In genomic region chr20:52191132-52191435, GRCh38 we compare ENCODE assay signal across 8 cellular contexts. TPM values are rescaled to one million over a fixed set of nuclear protein-coding genes. Genes with fewer than 3 reads are reported as not detected.
DNase-seq lines count a peak whose midpoint lies in the region; ATAC-seq, FAIRE-seq and TF ChIP-seq lines count a peak whose summit lies in the region.

No MANE protein-coding gene starts in this region.

- no peaks in the 10 kb centered on the region for H3K9me3 Mint-ChIP-seq in activated CD4-positive, alpha-beta T cell treated with anti-CD3 and anti-CD28 coated beads, Interleukin-2, amount 10 ng/mL, durations not matched to agents 7 days and 5 days
- H3K9me3 Mint-ChIP-seq in osteocyte (ENCODE audit: unreplicated experiment): no peaks in the 10 kb centered on the region

- ATAC-seq in HG03045 (IDR thresholded peaks at IDR 0.05; ENCODE audit: unreplicated experiment): peak; percentile 25

- no peak for TF ChIP-seq CTCF in WERI-Rb-1 (IDR thresholded peaks at IDR 0.05; ENCODE audit: low read depth, low read length)
- TF ChIP-seq CTCF in fibroblast of villous mesenchyme (IDR thresholded peaks at IDR 0.05; ENCODE audit: insufficient read depth, low read depth, low read length): no peak
- TF ChIP-seq CTCF in osteocyte (IDR thresholded peaks at IDR 0.05): no peak

- POLR2A ChIA-PET in activated CD4-positive, alpha-beta T cell treated with anti-CD3 and anti-CD28 coated beads, Interleukin-2, amount 10 ng/mL, durations not matched to agents 7 days and 5 days (lab: Charles Lee): no interaction called here

- peaks cover 6% of the 10 kb centered on the region for H3K36me3 Mint-ChIP-seq in activated CD4-positive, alpha-beta T cell treated with anti-CD3 and anti-CD28 coated beads, Interleukin-2, amount 10 ng/mL, durations not matched to agents 7 days and 5 days (ENCODE audit: low read depth)
- peaks cover 6% of the 10 kb centered on the region for H3K36me3 Mint-ChIP-seq in osteocyte (ENCODE audit: unreplicated experiment)

- no peak for FAIRE-seq in GM19239 (lab: Jason Lieb, UNC)

- H3K4me1 Mint-ChIP-seq in activated CD4-positive, alpha-beta T cell treated with anti-CD3 and anti-CD28 coated beads, Interleukin-2, amount 10 ng/mL, durations not matched to agents 7 days and 5 days: peaks cover 23% of the 10 kb centered on the region
- peaks cover 18% of the 10 kb centered on the region for H3K4me1 Mint-ChIP-seq in osteocyte (ENCODE audit: unreplicated experiment)

- H3K27ac Mint-ChIP-seq in activated CD4-positive, alpha-beta T cell treated with anti-CD3 and anti-CD28 coated beads, Interleukin-2, amount 10 ng/mL, durations not matched to agents 7 days and 5 days: peak overlapping the region; percentile 95
- peak overlapping the region; percentile 88 for H3K27ac Mint-ChIP-seq in osteocyte (ENCODE audit: unreplicated experiment)

- H3K4me3 Mint-ChIP-seq in activated CD4-positive, alpha-beta T cell treated with anti-CD3 and anti-CD28 coated beads, Interleukin-2, amount 10 ng/mL, durations not matched to agents 7 days and 5 days: peak overlapping the region; percentile 95
- peak overlapping the region; percentile 91 for H3K4me3 Mint-ChIP-seq in osteocyte (ENCODE audit: unreplicated experiment)

- peak overlapping the region; percentile 80 for H3K27ac ChIP-seq in WERI-Rb-1

- no peaks in the 10 kb centered on the region; the same call in 1 of the 2 replicates for H3K36me3 ChIP-seq in WERI-Rb-1

- peak overlapping the region; percentile 93 for H3K4me3 ChIP-seq in WERI-Rb-1 (ENCODE audit: low read depth, low read length)
- H3K4me3 ChIP-seq in fibroblast of villous mesenchyme (ENCODE audit: low read depth, low read length): peak overlapping the region; percentile 90

- no peaks in the 10 kb centered on the region for H3K27me3 ChIP-seq in WERI-Rb-1 (ENCODE audit: insufficient read depth, low read depth, severe bottlenecking)

- CTCF ChIA-PET in activated CD4-positive, alpha-beta T cell treated with anti-CD3 and anti-CD28 coated beads, Interleukin-2, amount 10 ng/mL, durations not matched to agents 7 days and 5 days (lab: Charles Lee): interaction anchor here (0.6 to 1.6 kb wide), 8 partner anchors 10 to 1032 kb away, joined by 3 to 7 read pairs (median 4); no protein-coding TSS in a partner anchor

- no peaks in the 10 kb centered on the region for H3K9me3 ChIP-seq in WERI-Rb-1 (ENCODE audit: severe bottlenecking)

- no peaks in the 10 kb centered on the region for H3K27me3 Mint-ChIP-seq in activated CD4-positive, alpha-beta T cell treated with anti-CD3 and anti-CD28 coated beads, Interleukin-2, amount 10 ng/mL, durations not matched to agents 7 days and 5 days
- no peaks in the 10 kb centered on the region for H3K27me3 Mint-ChIP-seq in osteocyte (ENCODE audit: unreplicated experiment)

- no peak for DNase-seq in activated CD4-positive, alpha-beta T cell treated with anti-CD3 and anti-CD28 coated beads, Interleukin-2, amount 10 ng/mL, durations not matched to agents 7 days and 5 days
- DNase-seq in activated CD4-positive, alpha-beta T cell treated with anti-CD3 and anti-CD28 coated beads, Interleukin-2, amount 50 U/mL, for 48 hours: no peak
- DNase-seq in WERI-Rb-1 (no peak), fibroblast of villous mesenchyme (ENCODE audit: low read depth) (peak; percentile 18), osteocyte (ENCODE audit: extremely low spot score, unreplicated experiment) (no peak), NOMO-1 treated with dmso at 0.1 percent for 144 hours (lab: John Stamatoyannopoulos, UW; ENCODE audit: unreplicated experiment) (no peak), GM19239 (ENCODE audit: insufficient read length, low spot score) (no peak)

RNA-seq across cellular contexts. Expression of gene ZFP64, which starts 0.5 kb away (rescaled TPM):
- 10 to 100 TPM; 10.0 to 11.8 TPM for total RNA-seq in activated CD4-positive, alpha-beta T cell treated with anti-CD3 and anti-CD28 coated beads, Interleukin-2, amount 10 ng/mL, durations not matched to agents 7 days and 5 days
- 26.7 and 28.5 TPM in 2 replicates for total RNA-seq in fibroblast of villous mesenchyme
- 18.5 and 21.0 TPM in 2 replicates for total RNA-seq in osteocyte
